Comparison of ENCODE assay signal across 1 cellular context in the genomic region with DNA sequence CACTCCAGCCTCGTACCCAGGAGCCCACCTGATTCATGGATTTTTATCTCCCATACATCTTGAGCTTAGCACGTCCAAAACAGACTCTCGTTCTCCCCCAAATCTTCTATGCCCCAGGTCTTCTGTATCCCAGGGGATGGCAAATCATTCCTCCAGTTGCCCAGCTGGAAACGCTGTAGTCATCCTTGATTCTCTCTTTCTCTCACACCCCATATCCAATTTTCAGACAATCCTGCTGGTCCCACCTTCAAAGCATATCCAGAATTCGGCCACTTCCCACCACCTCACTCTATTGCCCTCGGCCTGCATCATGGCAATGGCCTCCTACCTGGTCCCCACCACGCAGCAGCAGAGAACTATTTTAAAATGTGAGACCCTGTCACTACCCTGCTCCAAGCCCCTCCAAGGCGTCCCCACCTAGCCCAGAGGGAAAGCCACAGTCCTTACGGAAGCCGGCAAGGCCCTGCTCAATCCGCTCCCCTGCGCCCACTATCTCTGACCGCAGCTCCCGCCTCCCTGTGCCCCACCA.
TF ChIP-seq lines count a peak whose summit lies in the region.

No MANE protein-coding gene starts in this region.

TF ChIP-seq in H1, 55 proteins besides CTCF, POLR2A, EP300 and RAD21 (continued from another document):
- TF ChIP-seq CBX8 (IDR thresholded peaks at IDR 0.05; ENCODE audit: borderline replicate concordance, low read depth, low read length) (no peak), RFX5 (IDR thresholded peaks at IDR 0.05; ENCODE audit: borderline replicate concordance, low read depth, low read length) (no peak), TAF1 (IDR thresholded peaks at IDR 0.05; ENCODE audit: low read depth, low read length) (no peak), EGR1 (IDR thresholded peaks at IDR 0.05; ENCODE audit: borderline replicate concordance, low read depth, low read length) (no peak), SP4 (IDR thresholded peaks at IDR 0.05; ENCODE audit: low read length) (no peak), SP1 (IDR thresholded peaks at IDR 0.05; ENCODE audit: low read depth, low read length) (no peak), CBX5 (IDR thresholded peaks at IDR 0.05; ENCODE audit: low read depth, low read length) (no peak), KDM1A (IDR thresholded peaks at IDR 0.05; ENCODE audit: borderline replicate concordance, low read length) (no peak), BACH1 (IDR thresholded peaks at IDR 0.05; ENCODE audit: low read length) (no peak), SRF (IDR thresholded peaks at IDR 0.05; ENCODE audit: low read depth, low read length) (no peak)
- TF ChIP-seq, protein P1, sequence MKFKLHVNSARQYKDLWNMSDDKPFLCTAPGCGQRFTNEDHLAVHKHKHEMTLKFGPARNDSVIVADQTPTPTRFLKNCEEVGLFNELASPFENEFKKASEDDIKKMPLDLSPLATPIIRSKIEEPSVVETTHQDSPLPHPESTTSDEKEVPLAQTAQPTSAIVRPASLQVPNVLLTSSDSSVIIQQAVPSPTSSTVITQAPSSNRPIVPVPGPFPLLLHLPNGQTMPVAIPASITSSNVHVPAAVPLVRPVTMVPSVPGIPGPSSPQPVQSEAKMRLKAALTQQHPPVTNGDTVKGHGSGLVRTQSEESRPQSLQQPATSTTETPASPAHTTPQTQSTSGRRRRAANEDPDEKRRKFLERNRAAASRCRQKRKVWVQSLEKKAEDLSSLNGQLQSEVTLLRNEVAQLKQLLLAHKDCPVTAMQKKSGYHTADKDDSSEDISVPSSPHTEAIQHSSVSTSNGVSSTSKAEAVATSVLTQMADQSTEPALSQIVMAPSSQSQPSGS (IDR thresholded peaks at IDR 0.05; ENCODE audit: low read length), result no peak
- TF ChIP-seq, protein P2, sequence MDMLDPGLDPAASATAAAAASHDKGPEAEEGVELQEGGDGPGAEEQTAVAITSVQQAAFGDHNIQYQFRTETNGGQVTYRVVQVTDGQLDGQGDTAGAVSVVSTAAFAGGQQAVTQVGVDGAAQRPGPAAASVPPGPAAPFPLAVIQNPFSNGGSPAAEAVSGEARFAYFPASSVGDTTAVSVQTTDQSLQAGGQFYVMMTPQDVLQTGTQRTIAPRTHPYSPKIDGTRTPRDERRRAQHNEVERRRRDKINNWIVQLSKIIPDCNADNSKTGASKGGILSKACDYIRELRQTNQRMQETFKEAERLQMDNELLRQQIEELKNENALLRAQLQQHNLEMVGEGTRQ (IDR thresholded peaks at IDR 0.05; ENCODE audit: low read length), result no peak
- TF ChIP-seq, protein P3, sequence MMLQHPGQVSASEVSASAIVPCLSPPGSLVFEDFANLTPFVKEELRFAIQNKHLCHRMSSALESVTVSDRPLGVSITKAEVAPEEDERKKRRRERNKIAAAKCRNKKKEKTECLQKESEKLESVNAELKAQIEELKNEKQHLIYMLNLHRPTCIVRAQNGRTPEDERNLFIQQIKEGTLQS (IDR thresholded peaks at IDR 0.05; ENCODE audit: insufficient read depth, low read depth, low read length), result no peak
